17 cellular contexts compared by ENCODE assay signal in genomic region chr15:68403161-68403941, GRCh38. TPM values are rescaled to one million over a fixed set of nuclear protein-coding genes. Genes with fewer than 3 reads are reported as not detected.
DNase-seq lines count a peak whose midpoint lies in the region; ATAC-seq, FAIRE-seq and TF ChIP-seq lines count a peak whose summit lies in the region.
"Had no signal": no experiment of that assay in that cellular context is flagged by ENCODE, and none has a peak within 500 bp of the region (broad histone marks: within the 10 kb centered on the region; RNA-seq: fewer than 3 reads in every experiment).

No MANE protein-coding gene starts in this region.

- H3K4me1 Mint-ChIP-seq in activated T-cell treated with anti-CD3 and anti-CD28 coated beads, Interleukin-2, amount 50 U/mL, for 24 hours (ENCODE audit: low read depth), result no peaks in the 10 kb centered on the region
- H3K4me1 Mint-ChIP-seq in astrocyte (ENCODE audit: low read depth, unreplicated experiment) (peaks cover 4% of the 10 kb centered on the region), glutamatergic neuron (ENCODE audit: low read depth, unreplicated experiment) (no peaks in the 10 kb centered on the region)

- H3K27me3 Mint-ChIP-seq in activated T-cell treated with anti-CD3 and anti-CD28 coated beads, Interleukin-2, amount 50 U/mL, for 24 hours, result no peaks in the 10 kb centered on the region
- H3K27me3 Mint-ChIP-seq in astrocyte (ENCODE audit: low read depth, unreplicated experiment) (no peaks in the 10 kb centered on the region), glutamatergic neuron (ENCODE audit: unreplicated experiment) (no peaks in the 10 kb centered on the region)

- WGBS in neuronal stem cell (ENCODE audit: extremely low coverage in 2 of 2, insufficient read length in 2 of 2, insufficient replicate concordance in 1 of 2), 2 donors, result no CpG with 5 or more reads among the region's 8 CpGs
- WGBS in thyroid gland, 2 donors, result 79 to 86% methylated on average over 8 of the region's 8 CpGs

- H3K4ac ChIP-seq in neuronal stem cell (ENCODE audit: low read length), result no peak overlapping the region

- no peak overlapping the region for H3K4me3 Mint-ChIP-seq in activated T-cell treated with anti-CD3 and anti-CD28 coated beads, Interleukin-2, amount 50 U/mL, for 24 hours
- H3K4me3 Mint-ChIP-seq in astrocyte (ENCODE audit: unreplicated experiment) (peak overlapping the region; percentile 17), glutamatergic neuron (ENCODE audit: unreplicated experiment) (no peak overlapping the region)

- no peaks in the 10 kb centered on the region for H3K9me3 Mint-ChIP-seq in activated T-cell treated with anti-CD3 and anti-CD28 coated beads, Interleukin-2, amount 50 U/mL, for 24 hours
- H3K9me3 Mint-ChIP-seq in astrocyte (ENCODE audit: unreplicated experiment), result peaks cover 8% of the 10 kb centered on the region
- H3K9me3 Mint-ChIP-seq in glutamatergic neuron (ENCODE audit: unreplicated experiment), result peaks cover 2% of the 10 kb centered on the region

- H3K9ac ChIP-seq in astrocyte (ENCODE audit: low read length), result no peak overlapping the region
- H3K9ac ChIP-seq in neuronal stem cell (ENCODE audit: low read depth, low read length, poor library complexity), result no peak overlapping the region
- H3K9ac ChIP-seq in PC-3 (ENCODE audit: low read length), result no peak overlapping the region

- H3K36me3 ChIP-seq in astrocyte (ENCODE audit: insufficient read depth, low read length) (peaks cover 10% of the 10 kb centered on the region), neuronal stem cell (replicated peaks in 1 of 2; ENCODE audit: control insufficient read depth in 2 of 2, insufficient read depth in 2 of 2, low read length in 2 of 2) (no peaks in the 10 kb centered on the region), PC-3 (ENCODE audit: low read depth, low read length) (no peaks in the 10 kb centered on the region), thyroid gland (no peaks in the 10 kb centered on the region)

- H3F3A ChIP-seq in PC-3 (ENCODE audit: low read length, unreplicated experiment), result no peaks in the 10 kb centered on the region

- no peak overlapping the region for H3K27ac Mint-ChIP-seq in activated T-cell treated with anti-CD3 and anti-CD28 coated beads, Interleukin-2, amount 50 U/mL, for 24 hours
- H3K27ac Mint-ChIP-seq in astrocyte (ENCODE audit: unreplicated experiment) (no peak overlapping the region), glutamatergic neuron (ENCODE audit: unreplicated experiment) (no peak overlapping the region)

- intact Hi-C loops in PC-3 (cut with micrococcal nuclease) (no loop called here), thyroid gland (cut with DNase I) (no loop called here)

- no peaks in the 10 kb centered on the region for H3K79me1 ChIP-seq in neuronal stem cell (ENCODE audit: low read depth, low read length)

- BruUV-seq in PC-3 (replicated peaks; lab: Mats Ljungman, UMichigan), result no TSS peak

- no peak for ATAC-seq in PC-3

- no peak overlapping the region for H2BK12ac ChIP-seq in neuronal stem cell (ENCODE audit: low read length)

- H3K4me3 ChIP-seq in astrocyte (ENCODE audit: insufficient read depth, low read depth, low read length), result no peak overlapping the region
- no peak overlapping the region for H3K4me3 ChIP-seq in neuronal stem cell (ENCODE audit: low read length in 2 of 2)
- H3K4me3 ChIP-seq in PC-3 (ENCODE audit: low read length), result no peak overlapping the region
- no peak overlapping the region for H3K4me3 ChIP-seq in thyroid gland (replicated peaks in 1 of 3)

- H3K27me3 ChIP-seq in astrocyte (ENCODE audit: insufficient read depth, low read length) (no peaks in the 10 kb centered on the region), neuronal stem cell (ENCODE audit: control insufficient read depth in 3 of 3, insufficient read depth in 3 of 3, low read depth in 1 of 3, low read length in 3 of 3) (peaks cover 0 to 6% (median 0%) of the 10 kb centered on the region in 3 experiments), PC-3 (ENCODE audit: low read length) (peaks cover 8% of the 10 kb centered on the region; the same call in 1 of the 2 replicates), thyroid gland (no peaks in the 10 kb centered on the region)

- H4K91ac ChIP-seq in neuronal stem cell (ENCODE audit: low read depth, low read length, poor library complexity), result no peak overlapping the region

- H3K27ac ChIP-seq in astrocyte (ENCODE audit: low read depth, low read length) (no peak overlapping the region), neuronal stem cell (replicated peaks; ENCODE audit: low read length) (no peak overlapping the region), PC-3 (ENCODE audit: low read length) (no peak overlapping the region), thyroid gland (no peak overlapping the region)
- H3K27ac ChIP-seq: C4-2B had no signal

- TF ChIP-seq CTCF in astrocyte (IDR thresholded peaks at IDR 0.05; ENCODE audit: insufficient read depth, low read depth, low read length), result no peak
- no peak for TF ChIP-seq CTCF in glutamatergic neuron (IDR thresholded peaks at IDR 0.05; ENCODE audit: partially characterized antibody, unreplicated experiment)
- TF ChIP-seq CTCF in PC-3 (conservative IDR thresholded peaks at IDR 0.05; ENCODE audit: low read depth, low read length), result no peak
- no peak for TF ChIP-seq CTCF in thyroid gland (IDR thresholded peaks at IDR 0.05)

- H2AK5ac ChIP-seq in neuronal stem cell (ENCODE audit: low read depth, low read length), result peak overlapping the region; percentile 40

- H3K18ac ChIP-seq in neuronal stem cell (ENCODE audit: low read length), result no peak overlapping the region

- CTCF ChIA-PET in PC-3 (lab: Charles Lee), result no interaction called here

- no peaks in the 10 kb centered on the region for H3K36me3 Mint-ChIP-seq in activated T-cell treated with anti-CD3 and anti-CD28 coated beads, Interleukin-2, amount 50 U/mL, for 24 hours (ENCODE audit: low read depth)
- H3K36me3 Mint-ChIP-seq in astrocyte (ENCODE audit: low read depth, unreplicated experiment) (peaks cover 30% of the 10 kb centered on the region), glutamatergic neuron (ENCODE audit: unreplicated experiment) (no peaks in the 10 kb centered on the region)

- H4K20me1 ChIP-seq in astrocyte (ENCODE audit: insufficient read depth, low read length), result peaks cover 81% of the 10 kb centered on the region
- no peaks in the 10 kb centered on the region for H4K20me1 ChIP-seq in PC-3 (ENCODE audit: low read length)

- H2BK5ac ChIP-seq in neuronal stem cell (ENCODE audit: low read length), result no peak overlapping the region

- no peak overlapping the region for H2AFZ ChIP-seq in astrocyte (ENCODE audit: low read depth, low read length)
- no peak overlapping the region for H2AFZ ChIP-seq in neuronal stem cell (ENCODE audit: low read length)
- H2AFZ ChIP-seq in PC-3 (ENCODE audit: low read length), result no peak overlapping the region

- H3K14ac ChIP-seq in neuronal stem cell (ENCODE audit: low read length), result no peak overlapping the region

- H3K4me1 ChIP-seq in astrocyte (ENCODE audit: insufficient read depth, low read length) (peaks cover 11% of the 10 kb centered on the region), neuronal stem cell (ENCODE audit: control insufficient read depth in 2 of 2, insufficient read depth in 1 of 2, low read depth in 1 of 2, low read length in 2 of 2) (no peaks in the 10 kb centered on the region), PC-3 (ENCODE audit: insufficient read depth, low read length) (peaks cover 7% of the 10 kb centered on the region), thyroid gland (no peaks in the 10 kb centered on the region)

- TF ChIP-seq POLR2A in thyroid gland (IDR thresholded peaks at IDR 0.05), result no peak

- H3K4me2 ChIP-seq in astrocyte (ENCODE audit: low read length) (no peak overlapping the region), neuronal stem cell (ENCODE audit: insufficient read depth, low read length, poor library complexity, severe bottlenecking) (no peak overlapping the region), PC-3 (ENCODE audit: low read length) (no peak overlapping the region)

- no peak overlapping the region for H4K8ac ChIP-seq in neuronal stem cell (ENCODE audit: low read depth, low read length)

- no peak overlapping the region for H2BK15ac ChIP-seq in neuronal stem cell (ENCODE audit: low read length)

- FAIRE-seq in astrocyte (lab: Jason Lieb, UNC), result no peak
- FAIRE-seq: H54, RCC 7860 had no signal

- no peak overlapping the region for H3K23ac ChIP-seq in neuronal stem cell (ENCODE audit: low read depth, low read length, poor library complexity)

- POLR2A ChIA-PET in PC-3 (lab: Charles Lee; ENCODE audit: unreplicated experiment), result no interaction called here

- H3K9me2 ChIP-seq in PC-3 (replicated peaks; ENCODE audit: low read length), result no peaks in the 10 kb centered on the region

- peaks cover 78% of the 10 kb centered on the region for H3K79me2 ChIP-seq in astrocyte (ENCODE audit: insufficient read depth, low read length)
- H3K79me2 ChIP-seq in PC-3 (ENCODE audit: low read length), result no peaks in the 10 kb centered on the region

- H3K9me3 ChIP-seq in astrocyte (ENCODE audit: insufficient read depth, low read depth, low read length) (peaks cover 6% of the 10 kb centered on the region), neuronal stem cell (replicated peaks in 1 of 2; ENCODE audit: control insufficient read depth in 2 of 2, insufficient read depth in 1 of 2, low read depth in 1 of 2, low read length in 2 of 2) (no peaks in the 10 kb centered on the region), PC-3 (ENCODE audit: low read length) (no peaks in the 10 kb centered on the region), thyroid gland (no peaks in the 10 kb centered on the region)

- peak; percentile 17 for DNase-seq in activated T-cell treated with anti-CD3 and anti-CD28 coated beads, Interleukin-2, amount 50 U/mL, for 24 hours
- DNase-seq in activated T-cell treated with anti-CD3 and anti-CD28 coated beads for 4 hours (no peak), astrocyte (ENCODE audit: low read depth) (no peak), neuronal stem cell (ENCODE audit: low spot score) (no peak), ureter (ENCODE audit: low spot score) (peak; percentile 34), glutamatergic neuron (no peak), PC-3 (no peak), thyroid gland (no peak)
- DNase-seq: COR-L47, DMS53, MM.1S, NCI-H1105, NCI-H187 treated with DMSO at 0.1 percent for 48 hours, NCI-H510A treated with DMSO at 0.1 percent for 48 hours had no signal

- no peak overlapping the region for H2BK120ac ChIP-seq in neuronal stem cell (ENCODE audit: low read depth, low read length)

RNA-seq across cellular contexts. Expression of gene ITGA11, which starts 28.6 kb away (rescaled TPM):
- 193 and 369 TPM in 2 replicates for total RNA-seq in astrocyte
- 0.06 TPM for polyA plus RNA-seq in neuronal stem cell (2013, experiment 1 of 2)
- 0.10 TPM for polyA plus RNA-seq in neuronal stem cell (2013, experiment 2 of 2)
- total RNA-seq in ureter, result 22.8 TPM
- total RNA-seq in glutamatergic neuron (ENCODE audit: unreplicated experiment), result 0.22 TPM
- 0.06 TPM in 1 of 2 replicates, not detected in the other for total RNA-seq in PC-3 (2014; rRNA removed)
- 1 to 10 TPM; 3.0 to 6.1 (median 4.3) TPM for total RNA-seq in thyroid gland

Comparison
In these comparisons a context has a peak if more than half of its experiments do, and no peak if none do; other contexts are left out.
1. DNase-seq: peak in activated T-cell treated with anti-CD3 and anti-CD28 coated beads, Interleukin-2, amount 50 U/mL, for 24 hours (single experiment) and ureter (single experiment); none in activated T-cell treated with anti-CD3 and anti-CD28 coated beads for 4 hours (single experiment), astrocyte (single experiment), neuronal stem cell (single experiment), glutamatergic neuron (single experiment), PC-3 (single experiment) and thyroid gland (0 of 2).